In genomic region chr18:12433829-12434540, GRCh38 we compare ENCODE assay signal across 2 cellular contexts.
TF ChIP-seq lines count a peak whose summit lies in the region.

No MANE protein-coding gene starts in this region.

TF ChIP-seq in K562, 482 proteins besides CTCF, POLR2A, EP300 and RAD21 (continued from another document):
- TF ChIP-seq C11orf30 (IDR thresholded peaks at IDR 0.05; ENCODE audit: low read depth) = no peak

TF ChIP-seq in SK-N-SH treated with all-trans-retinoic acid at 6 μM for 48 hours, 23 proteins besides CTCF, POLR2A, EP300 and RAD21 (continued from another document):
- TF ChIP-seq, protein P1, sequence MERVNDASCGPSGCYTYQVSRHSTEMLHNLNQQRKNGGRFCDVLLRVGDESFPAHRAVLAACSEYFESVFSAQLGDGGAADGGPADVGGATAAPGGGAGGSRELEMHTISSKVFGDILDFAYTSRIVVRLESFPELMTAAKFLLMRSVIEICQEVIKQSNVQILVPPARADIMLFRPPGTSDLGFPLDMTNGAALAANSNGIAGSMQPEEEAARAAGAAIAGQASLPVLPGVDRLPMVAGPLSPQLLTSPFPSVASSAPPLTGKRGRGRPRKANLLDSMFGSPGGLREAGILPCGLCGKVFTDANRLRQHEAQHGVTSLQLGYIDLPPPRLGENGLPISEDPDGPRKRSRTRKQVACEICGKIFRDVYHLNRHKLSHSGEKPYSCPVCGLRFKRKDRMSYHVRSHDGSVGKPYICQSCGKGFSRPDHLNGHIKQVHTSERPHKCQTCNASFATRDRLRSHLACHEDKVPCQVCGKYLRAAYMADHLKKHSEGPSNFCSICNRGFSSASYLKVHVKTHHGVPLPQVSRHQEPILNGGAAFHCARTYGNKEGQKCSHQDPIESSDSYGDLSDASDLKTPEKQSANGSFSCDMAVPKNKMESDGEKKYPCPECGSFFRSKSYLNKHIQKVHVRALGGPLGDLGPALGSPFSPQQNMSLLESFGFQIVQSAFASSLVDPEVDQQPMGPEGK (CRISPR knock-in tag; IDR thresholded peaks at IDR 0.05; ENCODE audit: borderline replicate concordance) = no peak
- TF ChIP-seq CREB5 (CRISPR knock-in tag; IDR thresholded peaks at IDR 0.05; ENCODE audit: low read depth) (no peak), POU6F1 (CRISPR knock-in tag; IDR thresholded peaks at IDR 0.05; ENCODE audit: borderline replicate concordance, low read depth) (no peak), SNAI2 (CRISPR knock-in tag; IDR thresholded peaks at IDR 0.05) (no peak), TOX (CRISPR knock-in tag; IDR thresholded peaks at IDR 0.05; ENCODE audit: borderline replicate concordance) (no peak), CSDC2 (CRISPR knock-in tag; IDR thresholded peaks at IDR 0.05) (no peak), TCF4 (CRISPR knock-in tag; IDR thresholded peaks at IDR 0.05; ENCODE audit: borderline replicate concordance) (no peak), GLIS3 (CRISPR knock-in tag; IDR thresholded peaks at IDR 0.05) (no peak), OSR1 (CRISPR knock-in tag; IDR thresholded peaks at IDR 0.05) (no peak), RARB (CRISPR knock-in tag; IDR thresholded peaks at IDR 0.05) (no peak), PPARA (CRISPR knock-in tag; IDR thresholded peaks at IDR 0.05; ENCODE audit: borderline replicate concordance) (no peak), ZNF8 (CRISPR knock-in tag; IDR thresholded peaks at IDR 0.05) (no peak), ZC3H10 (CRISPR knock-in tag; IDR thresholded peaks at IDR 0.05) (no peak), ZFP3 (CRISPR knock-in tag; IDR thresholded peaks at IDR 0.05) (no peak), ZNF565 (CRISPR knock-in tag; conservative IDR thresholded peaks at IDR 0.05; ENCODE audit: low read depth) (no peak), BACH2 (CRISPR knock-in tag; IDR thresholded peaks at IDR 0.05; ENCODE audit: borderline replicate concordance) (no peak)
- TF ChIP-seq, protein P2, sequence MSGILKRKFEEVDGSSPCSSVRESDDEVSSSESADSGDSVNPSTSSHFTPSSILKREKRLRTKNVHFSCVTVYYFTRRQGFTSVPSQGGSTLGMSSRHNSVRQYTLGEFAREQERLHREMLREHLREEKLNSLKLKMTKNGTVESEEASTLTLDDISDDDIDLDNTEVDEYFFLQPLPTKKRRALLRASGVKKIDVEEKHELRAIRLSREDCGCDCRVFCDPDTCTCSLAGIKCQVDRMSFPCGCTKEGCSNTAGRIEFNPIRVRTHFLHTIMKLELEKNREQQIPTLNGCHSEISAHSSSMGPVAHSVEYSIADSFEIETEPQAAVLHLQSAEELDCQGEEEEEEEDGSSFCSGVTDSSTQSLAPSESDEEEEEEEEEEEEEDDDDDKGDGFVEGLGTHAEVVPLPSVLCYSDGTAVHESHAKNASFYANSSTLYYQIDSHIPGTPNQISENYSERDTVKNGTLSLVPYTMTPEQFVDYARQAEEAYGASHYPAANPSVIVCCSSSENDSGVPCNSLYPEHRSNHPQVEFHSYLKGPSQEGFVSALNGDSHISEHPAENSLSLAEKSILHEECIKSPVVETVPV (CRISPR knock-in tag; IDR thresholded peaks at IDR 0.05) = no peak
